Comparison of ENCODE assay signal across 8 cellular contexts in genomic region chr19:55113570-55114039, GRCh38. TPM values are rescaled to one million over a fixed set of nuclear protein-coding genes. Genes with fewer than 3 reads are reported as not detected.
DNase-seq lines count a peak whose midpoint lies in the region; ATAC-seq and TF ChIP-seq lines count a peak whose summit lies in the region.

No MANE protein-coding gene starts in this region.

- intact Hi-C loops in Right ventricle myocardium superior (cut with DNase I), result no loop called here
- intact Hi-C loops in prostate gland (cut with DNase I), result loop anchor here (10.0 kb wide), 2 partner anchors 491 to 541 kb away; partner anchors contain the start of genes U2AF2, ZNF524 and ZNF865

- no peak overlapping the region for H3K4me3 ChIP-seq in WERI-Rb-1 (ENCODE audit: low read depth, low read length)
- no peak overlapping the region for H3K4me3 ChIP-seq in prostate gland
- H3K4me3 ChIP-seq in MG63, result no peak overlapping the region

- peak; percentile 91 for DNase-seq in ELF-1 (ENCODE audit: low read depth, low spot score)
- DNase-seq in WERI-Rb-1, result peak; percentile 72
- peak; percentile 92 for DNase-seq in Right ventricle myocardium superior
- peak; percentile 37 for DNase-seq in prostate gland (ENCODE audit: low spot score)
- no peak for DNase-seq in activated CD4-positive, alpha-beta T cell treated with anti-CD3 and anti-CD28 coated beads for 4 hours
- DNase-seq in MG63, result no peak

- H3K9me3 ChIP-seq in WERI-Rb-1 (ENCODE audit: severe bottlenecking), result no peaks in the 10 kb centered on the region
- no peaks in the 10 kb centered on the region for H3K9me3 ChIP-seq in prostate gland
- no peaks in the 10 kb centered on the region for H3K9me3 ChIP-seq in MG63

- WGBS in prostate gland, result 38% methylated on average over 10 of the region's 12 CpGs

- H3K27me3 ChIP-seq in WERI-Rb-1 (ENCODE audit: insufficient read depth, low read depth, severe bottlenecking) (no peaks in the 10 kb centered on the region), prostate gland (replicated peaks; ENCODE audit: insufficient read depth) (no peaks in the 10 kb centered on the region), MG63 (no peaks in the 10 kb centered on the region)

- ATAC-seq in Right ventricle myocardium superior (ENCODE audit: poor library complexity) (peak; percentile 66), HG02970 (IDR thresholded peaks at IDR 0.05; ENCODE audit: low FRiP score, unreplicated experiment) (no peak), HG02759 (IDR thresholded peaks at IDR 0.05; ENCODE audit: unreplicated experiment) (no peak)

- TF ChIP-seq POLR2A in prostate gland (IDR thresholded peaks at IDR 0.05), result no peak

- peak overlapping the region; percentile 42 for H3K27ac ChIP-seq in WERI-Rb-1
- H3K27ac ChIP-seq in prostate gland, result peak overlapping the region; percentile 77 to 78

- peaks cover 13% of the 10 kb centered on the region for H3K4me1 ChIP-seq in prostate gland (replicated peaks)

- TF ChIP-seq CTCF in WERI-Rb-1 (IDR thresholded peaks at IDR 0.05; ENCODE audit: low read depth, low read length), result no peak
- no peak for TF ChIP-seq CTCF in prostate gland (IDR thresholded peaks at IDR 0.05)

- H3K36me3 ChIP-seq in WERI-Rb-1 (peaks cover 6% of the 10 kb centered on the region), prostate gland (no peaks in the 10 kb centered on the region), MG63 (peaks cover 25% of the 10 kb centered on the region)

RNA-seq across cellular contexts. Expression of gene PPP1R12C, which starts 3.8 kb away (rescaled TPM):
- total RNA-seq in Right ventricle myocardium superior, result 126 TPM
- 100 to 1,000 TPM in 1 of 2 donors, 10 to 100 TPM in 1; 67.8 to 164 TPM for total RNA-seq in prostate gland
- total RNA-seq in MG63 (2014; rRNA removed; shearing (Covaris generic); ENCODE audit: low replicate concordance), result 76.0 and 81.1 TPM in 2 replicates

RNA-seq across cellular contexts. Expression of gene TNNT1, which starts 35.4 kb away (rescaled TPM):
- total RNA-seq in Right ventricle myocardium superior (54.1 TPM), prostate gland (10 to 100 TPM in 1 of 2 donors, 1 to 10 TPM in 1; 8.5 to 87.9 TPM)
- 1.7 TPM in 1 of 2 replicates, not detected in the other for total RNA-seq in MG63 (2014; rRNA removed; shearing (Covaris generic); ENCODE audit: low replicate concordance)

RNA-seq across cellular contexts. Expression of gene EPS8L1, which starts 37.9 kb away (rescaled TPM):
- total RNA-seq in Right ventricle myocardium superior (0.83 TPM), prostate gland (10 to 100 TPM; 36.8 to 62.8 TPM)
- total RNA-seq in MG63 (2014; rRNA removed; shearing (Covaris generic); ENCODE audit: low replicate concordance), result 1.1 TPM in 1 of 2 replicates, not detected in the other

RNA-seq across cellular contexts. Expression of gene TNNI3, which starts 43.9 kb away (rescaled TPM):
- total RNA-seq in Right ventricle myocardium superior (4,564 TPM), prostate gland (10 to 100 TPM in 1 of 2 donors, not detected in 1; 12.4 TPM)
- total RNA-seq in MG63 (2014; rRNA removed; shearing (Covaris generic); ENCODE audit: low replicate concordance), result not detected in 2 replicates

RNA-seq across cellular contexts. Expression of gene RDH13, which starts 50.7 kb away (rescaled TPM):
- 45.6 TPM for total RNA-seq in Right ventricle myocardium superior
- 10 to 100 TPM; 29.8 to 32.8 TPM for total RNA-seq in prostate gland
- 17.9 and 23.8 TPM in 2 replicates for total RNA-seq in MG63 (2014; rRNA removed; shearing (Covaris generic); ENCODE audit: low replicate concordance)

Comparison
In these comparisons a context has a peak if more than half of its experiments do, and no peak if none do; other contexts are left out.
1. DNase-seq: peak in ELF-1 (single experiment), WERI-Rb-1 (single experiment), Right ventricle myocardium superior (single experiment) and prostate gland (single experiment); none in activated CD4-positive, alpha-beta T cell treated with anti-CD3 and anti-CD28 coated beads for 4 hours (0 of 2) and MG63 (single experiment).
2. RNA of gene EPS8L1, which starts 37.9 kb away (total RNA-seq): 36.8 to 62.8 TPM in prostate gland; 1.1 TPM in MG63 and 0.83 TPM in Right ventricle myocardium superior (single experiment); every median in the first group is over 10 times any median in the second.